8 cellular contexts compared by ENCODE assay signal in the genomic region with DNA sequence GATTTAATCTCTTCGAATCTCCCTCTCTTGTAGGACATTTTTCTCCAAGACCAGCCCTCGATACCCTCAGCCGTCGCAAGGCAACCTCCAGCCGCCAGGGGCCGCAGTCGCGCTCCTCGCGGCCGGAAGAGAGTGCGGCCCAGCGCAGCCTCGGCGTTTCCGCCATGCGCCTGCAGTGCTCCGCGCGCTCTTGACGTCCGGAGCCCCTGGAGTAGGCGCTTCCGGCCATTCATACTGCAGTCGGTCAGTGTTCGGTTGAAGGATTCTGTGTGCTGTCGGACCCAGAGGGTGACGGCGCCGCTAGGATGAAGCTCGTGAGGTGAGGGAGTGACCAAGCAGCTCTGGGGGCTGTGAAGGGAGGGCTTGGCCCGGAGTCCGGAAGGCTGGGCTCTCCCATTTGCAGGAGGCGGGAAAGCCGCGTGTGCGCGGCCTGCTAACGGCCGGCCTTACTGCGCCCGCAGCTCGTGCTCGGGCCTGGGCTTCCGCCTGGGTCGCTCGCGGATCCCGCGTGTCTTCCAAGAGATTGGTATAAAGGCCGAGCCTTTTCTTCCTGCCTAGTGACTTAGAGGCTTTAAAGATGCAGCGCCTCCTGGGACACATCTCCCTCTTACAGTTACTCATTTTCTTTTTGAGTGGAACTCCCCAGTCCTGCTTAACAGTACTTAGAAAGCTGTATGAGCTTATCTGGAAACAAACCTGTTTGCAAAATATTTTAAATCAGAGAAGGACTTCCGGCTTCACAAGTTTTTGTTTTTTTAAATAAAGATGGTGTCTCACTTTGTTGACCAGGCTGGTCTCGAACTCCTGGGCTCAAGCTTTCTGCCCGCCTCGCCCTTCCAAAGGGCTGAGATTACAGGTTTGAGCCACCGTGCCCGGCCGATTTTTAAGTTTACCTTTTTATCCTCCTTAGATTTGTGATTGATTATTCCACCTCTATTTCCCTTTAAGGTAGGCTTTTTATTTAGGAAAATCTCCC. TPM values are rescaled to one million over a fixed set of nuclear protein-coding genes. Genes with fewer than 3 reads are reported as not detected.
DNase-seq lines count a peak whose midpoint lies in the region; ATAC-seq and TF ChIP-seq lines count a peak whose summit lies in the region.

A gene (plus strand): TSS at position 190 of the 976 bp plus-strand sequence. CDS start 116 bp downstream, at position 306.

- WGBS in right lobe of liver (ENCODE audit: insufficient coverage, low coverage, low lambda C conversion rate, missing lambda C conversion rate) = under 1% methylated on average over 51 of the region's 59 CpGs

- ATAC-seq in GM19397 (IDR thresholded peaks at IDR 0.05; ENCODE audit: unreplicated experiment) = peak; percentile 99
- ATAC-seq in HG03571 (IDR thresholded peaks at IDR 0.05; ENCODE audit: unreplicated experiment) = peak; percentile 99
- ATAC-seq in right lobe of liver = peak; percentile 99 to 100 (median 100)

- CTCF ChIA-PET in CD4-positive, alpha-beta memory T cell (lab: Charles Lee; ENCODE audit: partially characterized antibody) = interaction anchor here (0.6 to 5.5 kb wide), 18 partner anchors 10 to 387 kb away, joined by 3 to 181 read pairs (median 4); a partner anchor contains a TSS

- H3K36me3 ChIP-seq in CD4-positive, alpha-beta memory T cell (ENCODE audit: insufficient read depth, low read length) = peaks cover 3% of the 10 kb centered on the region
- peaks cover 0 to 3% (median 0%) of the 10 kb centered on the region in 4 donors for H3K36me3 ChIP-seq in right lobe of liver

- H3K27ac Mint-ChIP-seq in CD4-positive, alpha-beta memory T cell = peak within 1 kb of the TSS; percentile 97 to 100 (median 99)

- peak within 1 kb of the TSS; percentile 85 for H3K27ac ChIP-seq in CD4-positive, alpha-beta memory T cell (ENCODE audit: low read depth, low read length)
- H3K27ac ChIP-seq in dorsolateral prefrontal cortex (peak within 1 kb of the TSS in 57 of 59 donors; percentile 1 to 93 (median 78)), right lobe of liver (peak within 1 kb of the TSS; percentile 35 to 78 (median 67))

- H3K27me3 ChIP-seq in CD4-positive, alpha-beta memory T cell (ENCODE audit: insufficient read depth, low read length) = no peaks in the 10 kb centered on the region
- H3K27me3 ChIP-seq in dorsolateral prefrontal cortex (no peaks in the 10 kb centered on the region), right lobe of liver (no peaks in the 10 kb centered on the region)

- no peaks in the 10 kb centered on the region for H3K27me3 Mint-ChIP-seq in CD4-positive, alpha-beta memory T cell

- intact Hi-C loops in CD4-positive, alpha-beta memory T cell (cut with micrococcal nuclease) = loop anchor here (1.0 kb wide), 3 partner anchors 12 to 128 kb away; a partner anchor contains a TSS
- intact Hi-C loops in dorsolateral prefrontal cortex (cut with DNase I) = loop anchor here (1.0 to 10.0 kb wide), 6 partner anchors 12 to 242 kb away; a partner anchor contains a TSS
- intact Hi-C loops in right lobe of liver (cut with DNase I) = no loop called here

- peaks cover 27 to 56% (median 37%) of the 10 kb centered on the region in 4 donors for H3K4me1 Mint-ChIP-seq in CD4-positive, alpha-beta memory T cell

- TF ChIP-seq CTCF in dorsolateral prefrontal cortex (IDR thresholded peaks at IDR 0.05 in 54 of 56, conservative IDR thresholded peaks at IDR 0.05 in 2 of 56; ENCODE audit: low read depth in 1 of 56, partially characterized antibody in 56 of 56) (peak; percentile 83 to 100 (median 96)), right lobe of liver (IDR thresholded peaks at IDR 0.05) (peak; percentile 92 to 99 (median 97))

- POLR2A ChIA-PET in CD4-positive, alpha-beta memory T cell (lab: Charles Lee; ENCODE audit: partially characterized antibody) = interaction anchor here (0.8 to 6.2 kb wide), 8 partner anchors 12 to 148 kb away, joined by 4 to 144 read pairs (median 6); a partner anchor contains a TSS

- no peaks in the 10 kb centered on the region for H3K9me3 ChIP-seq in CD4-positive, alpha-beta memory T cell (ENCODE audit: control insufficient read depth in 1 of 2, low read length in 2 of 2)
- no peaks in the 10 kb centered on the region for H3K9me3 ChIP-seq in right lobe of liver

- H3K36me3 Mint-ChIP-seq in CD4-positive, alpha-beta memory T cell = peaks cover 17 to 24% of the 10 kb centered on the region in 2 donors

- peak within 1 kb of the TSS; percentile 93 to 97 for H3K4me3 ChIP-seq in CD4-positive, alpha-beta memory T cell (ENCODE audit: low read length in 2 of 2)
- H3K4me3 ChIP-seq in dorsolateral prefrontal cortex (peak within 1 kb of the TSS; percentile 56 to 99 (median 84)), right lobe of liver (peak within 1 kb of the TSS; percentile 65 to 92 (median 72))

- no peaks in the 10 kb centered on the region for H3K9me3 Mint-ChIP-seq in CD4-positive, alpha-beta memory T cell

- H3K4me1 ChIP-seq in CD4-positive, alpha-beta memory T cell (ENCODE audit: insufficient read depth, low read length) = peaks cover 42% of the 10 kb centered on the region
- H3K4me1 ChIP-seq in right lobe of liver = peaks cover 0 to 9% (median 0%) of the 10 kb centered on the region in 4 donors

- peak; percentile 83 to 90 (median 86) for DNase-seq in CD4-positive, alpha-beta memory T cell
- peak; percentile 93 for DNase-seq in NCI-H774 (lab: John Stamatoyannopoulos, UW)
- peak; percentile 88 to 91 for DNase-seq in activated CD4-positive, alpha-beta T cell treated with anti-CD3 and anti-CD28 coated beads, Interleukin-2, amount 50 U/mL, for 48 hours
- DNase-seq in dorsolateral prefrontal cortex = peak; percentile 66 to 92 (median 80)
- peak; percentile 88 to 90 (median 90) for DNase-seq in right lobe of liver
- peak; percentile 85 to 87 for DNase-seq in stimulated activated CD4-positive, alpha-beta T cell treated with anti-CD3 and anti-CD28 coated beads, Interleukin-4, amount 100 ng/mL, for 4 hours

- H3K4me3 Mint-ChIP-seq in CD4-positive, alpha-beta memory T cell = peak within 1 kb of the TSS; percentile 97 to 100 (median 99)

- TF ChIP-seq POLR2A in right lobe of liver (IDR thresholded peaks at IDR 0.05) = peak; percentile 76

RNA-seq across cellular contexts. Expression of the gene that starts here (rescaled TPM):
- total RNA-seq in CD4-positive, alpha-beta memory T cell = 10 to 100 TPM; 24.4 to 24.5 TPM
- polyA plus RNA-seq in CD4-positive, alpha-beta memory T cell = 10 to 100 TPM; 68.3 to 85.3 TPM
- total RNA-seq in dorsolateral prefrontal cortex (10 to 100 TPM; 21.7 to 59.6 (median 36.3) TPM), right lobe of liver (10 to 100 TPM in 3 of 6 experiments, 1 to 10 TPM in 3; 3.5 to 16.3 (median 9.4) TPM)

Comparison
In these comparisons a context has a peak if more than half of its experiments do, and no peak if none do; other contexts are left out.
1. Peak in every context shown above with its lines: DNase-seq, ATAC-seq, H3K4me3 ChIP-seq and H3K27ac ChIP-seq.
2. intact Hi-C loops: an anchor here in CD4-positive, alpha-beta memory T cell (1.0 kb wide) and dorsolateral prefrontal cortex (1.0 to 10.0 kb wide); none called in right lobe of liver.